Comparison of ENCODE assay signal across 8 cellular contexts in the genomic region with DNA sequence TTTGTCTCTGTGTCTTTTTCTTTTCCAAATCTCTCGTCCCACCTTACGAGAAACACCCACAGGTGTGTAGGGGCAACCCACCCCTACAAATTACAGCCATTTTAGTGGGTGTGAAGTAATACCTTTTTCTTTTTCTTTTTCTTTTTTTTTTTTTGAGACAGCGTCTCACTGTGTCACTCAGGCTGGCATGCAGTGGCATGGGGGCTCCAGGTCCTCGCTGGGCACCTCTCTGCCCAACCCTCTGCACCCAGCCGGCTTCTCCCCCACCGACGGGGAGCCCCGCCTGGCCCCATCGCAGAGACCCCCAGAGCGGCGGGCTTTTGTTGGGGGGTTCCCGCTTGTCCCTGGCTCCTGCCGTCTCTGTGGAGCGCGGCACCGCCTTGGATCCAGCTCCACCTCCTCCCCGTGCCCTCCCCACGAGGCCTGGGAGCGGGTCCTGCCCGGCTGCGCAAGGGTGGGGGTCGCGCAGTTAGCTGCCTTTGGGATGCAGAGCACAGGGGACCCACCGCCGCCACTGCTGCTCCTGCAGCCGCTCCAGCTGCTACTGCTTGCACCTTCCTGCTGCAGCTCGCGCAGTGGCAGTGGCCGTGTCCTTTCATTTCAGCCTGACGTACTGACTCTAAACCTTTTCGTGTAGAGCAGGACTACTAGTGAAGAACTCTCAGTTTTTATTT. TPM values are rescaled to one million over a fixed set of nuclear protein-coding genes. Genes with fewer than 3 reads are reported as not detected.
DNase-seq lines count a peak whose midpoint lies in the region; ATAC-seq, FAIRE-seq and TF ChIP-seq lines count a peak whose summit lies in the region.

No MANE protein-coding gene starts in this region.

- DNase-seq in GM12891 (ENCODE audit: insufficient read length, low spot score) = no peak
- peak; percentile 40 for DNase-seq in activated CD4-positive, alpha-beta T cell treated with anti-CD3 and anti-CD28 coated beads, Interleukin-2, amount 10 ng/mL, durations not matched to agents 7 days and 5 days
- peak; percentile 13 for DNase-seq in epithelial cell of esophagus (ENCODE audit: low read depth)
- peak; percentile 40 for DNase-seq in nephron progenitor cell
- DNase-seq in pons (ENCODE audit: low spot score) = no peak
- no peak for DNase-seq in superior temporal gyrus (ENCODE audit: extremely low spot score)

- H3K9me3 Mint-ChIP-seq in activated CD4-positive, alpha-beta T cell treated with anti-CD3 and anti-CD28 coated beads, Interleukin-2, amount 10 ng/mL, durations not matched to agents 7 days and 5 days = peaks cover 18% of the 10 kb centered on the region
- peaks cover 41% of the 10 kb centered on the region for H3K9me3 Mint-ChIP-seq in nephron progenitor cell

- H3K36me3 Mint-ChIP-seq in activated CD4-positive, alpha-beta T cell treated with anti-CD3 and anti-CD28 coated beads, Interleukin-2, amount 10 ng/mL, durations not matched to agents 7 days and 5 days (ENCODE audit: low read depth) = peaks cover 18% of the 10 kb centered on the region
- H3K36me3 Mint-ChIP-seq in nephron progenitor cell (ENCODE audit: low read depth) = peaks cover 14% of the 10 kb centered on the region

- H3K27ac Mint-ChIP-seq in activated CD4-positive, alpha-beta T cell treated with anti-CD3 and anti-CD28 coated beads, Interleukin-2, amount 10 ng/mL, durations not matched to agents 7 days and 5 days = peak overlapping the region; percentile 2
- H3K27ac Mint-ChIP-seq in nephron progenitor cell = no peak overlapping the region

- H3K27me3 Mint-ChIP-seq in activated CD4-positive, alpha-beta T cell treated with anti-CD3 and anti-CD28 coated beads, Interleukin-2, amount 10 ng/mL, durations not matched to agents 7 days and 5 days = peaks cover 4% of the 10 kb centered on the region
- peaks cover 58% of the 10 kb centered on the region for H3K27me3 Mint-ChIP-seq in nephron progenitor cell (ENCODE audit: low read depth, poor library complexity)

- no peak for TF ChIP-seq CTCF in epithelial cell of esophagus (IDR thresholded peaks at IDR 0.05; ENCODE audit: insufficient read depth, low read depth, low read length, missing control alignments)
- TF ChIP-seq CTCF in nephron progenitor cell (IDR thresholded peaks at IDR 0.05) = no peak

- CTCF ChIA-PET in activated CD4-positive, alpha-beta T cell treated with anti-CD3 and anti-CD28 coated beads, Interleukin-2, amount 10 ng/mL, durations not matched to agents 7 days and 5 days (lab: Charles Lee) = interaction anchor here (2.4 kb wide), 1 partner anchor 10 kb away, joined by 5 read pairs; no protein-coding TSS in a partner anchor

- ATAC-seq in HG03045 (IDR thresholded peaks at IDR 0.05; ENCODE audit: unreplicated experiment) = peak; percentile 66
- no peak for ATAC-seq in GM18520 (IDR thresholded peaks at IDR 0.05; ENCODE audit: unreplicated experiment)

- peaks cover 9% of the 10 kb centered on the region for H3K4me1 Mint-ChIP-seq in activated CD4-positive, alpha-beta T cell treated with anti-CD3 and anti-CD28 coated beads, Interleukin-2, amount 10 ng/mL, durations not matched to agents 7 days and 5 days
- no peaks in the 10 kb centered on the region for H3K4me1 Mint-ChIP-seq in nephron progenitor cell

- POLR2A ChIA-PET in activated CD4-positive, alpha-beta T cell treated with anti-CD3 and anti-CD28 coated beads, Interleukin-2, amount 10 ng/mL, durations not matched to agents 7 days and 5 days (lab: Charles Lee) = interaction anchor here (0.5 kb wide), 1 partner anchor 87 kb away, joined by 3 read pairs; no protein-coding TSS in a partner anchor

- peak overlapping the region; percentile 63 for H3K4me3 Mint-ChIP-seq in activated CD4-positive, alpha-beta T cell treated with anti-CD3 and anti-CD28 coated beads, Interleukin-2, amount 10 ng/mL, durations not matched to agents 7 days and 5 days
- peak overlapping the region; percentile 71 for H3K4me3 Mint-ChIP-seq in nephron progenitor cell

- no peak for TF ChIP-seq POLR2A in GM12891 (IDR thresholded peaks at IDR 0.05; ENCODE audit: low read depth, low read length)

- peak; percentile 9 for FAIRE-seq in GM12891 (lab: Jason Lieb, UNC)

- peak overlapping the region; percentile 33 for H3K4me3 ChIP-seq in epithelial cell of esophagus (ENCODE audit: low read length)

TF ChIP-seq in GM12891, 5 proteins besides CTCF, POLR2A, EP300 and RAD21:
- no peak for TF ChIP-seq PAX5 (IDR thresholded peaks at IDR 0.05; ENCODE audit: insufficient read depth, low read length, severe bottlenecking)
- TF ChIP-seq TAF1 (IDR thresholded peaks at IDR 0.05; ENCODE audit: low read depth, low read length) = no peak
- no peak for TF ChIP-seq POLR2AphosphoS5 (IDR thresholded peaks at IDR 0.05; ENCODE audit: low read depth, low read length)
- no peak for TF ChIP-seq POU2F2 (IDR thresholded peaks at IDR 0.05; ENCODE audit: low read depth, low read length)
- no peak for TF ChIP-seq SPI1 (IDR thresholded peaks at IDR 0.05; ENCODE audit: low read depth, low read length)

RNA-seq across cellular contexts. Expression of a gene that starts 10.9 kb away (rescaled TPM):
- 15.7 TPM for polyA plus RNA-seq in GM12891 (2012; ENCODE audit: low read depth, missing spikeins)
- total RNA-seq in activated CD4-positive, alpha-beta T cell treated with anti-CD3 and anti-CD28 coated beads, Interleukin-2, amount 10 ng/mL, durations not matched to agents 7 days and 5 days = 10 to 100 TPM; 41.6 to 43.5 TPM

RNA-seq across cellular contexts. Expression of a gene that starts 15.8 kb away (rescaled TPM):
- 28.2 TPM for polyA plus RNA-seq in GM12891 (2012; ENCODE audit: low read depth, missing spikeins)
- total RNA-seq in activated CD4-positive, alpha-beta T cell treated with anti-CD3 and anti-CD28 coated beads, Interleukin-2, amount 10 ng/mL, durations not matched to agents 7 days and 5 days = 10 to 100 TPM; 37.0 to 39.5 TPM

Comparison
In these comparisons a context has a peak if more than half of its experiments do, and no peak if none do; other contexts are left out.
1. DNase-seq: peak in activated CD4-positive, alpha-beta T cell treated with anti-CD3 and anti-CD28 coated beads, Interleukin-2, amount 10 ng/mL, durations not matched to agents 7 days and 5 days (single experiment), epithelial cell of esophagus (single experiment) and nephron progenitor cell (single experiment); none in GM12891 (single experiment), pons (single experiment) and superior temporal gyrus (single experiment).